7 cellular contexts compared by ENCODE assay signal in genomic region chr22:19290400-19291217, GRCh38. TPM values are rescaled to one million over a fixed set of nuclear protein-coding genes. Genes with fewer than 3 reads are reported as not detected.
DNase-seq lines count a peak whose midpoint lies in the region; ATAC-seq, FAIRE-seq and TF ChIP-seq lines count a peak whose summit lies in the region.

No MANE protein-coding gene starts in this region.

- FAIRE-seq in D721Med (lab: Jason Lieb, UNC): no peak

- TF ChIP-seq CTCF in GM13976 (IDR thresholded peaks at IDR 0.05; ENCODE audit: borderline replicate concordance, control extremely low read depth, extremely low read depth, insufficient read depth, missing control alignments): no peak
- no peak for TF ChIP-seq CTCF in D721Med (IDR thresholded peaks at IDR 0.05; ENCODE audit: insufficient read depth, missing control alignments)

- DNase-seq in GM13976 (ENCODE audit: low spot score) (peak; percentile 45), OCI-M1 (lab: John Stamatoyannopoulos, UW) (peak; percentile 29), ecto neural progenitor cell (ENCODE audit: low spot score) (peak; percentile 49), myocyte (ENCODE audit: low read depth) (peak; percentile 87), D721Med (ENCODE audit: insufficient read length, low spot score) (no peak)

- ATAC-seq in HG03439 (IDR thresholded peaks at IDR 0.05; ENCODE audit: unreplicated experiment) (no peak), GM21737 (IDR thresholded peaks at IDR 0.05; ENCODE audit: unreplicated experiment) (no peak)

- in situ Hi-C loops in GM13976 (cut with MboI; ENCODE audit: low sequenced_read_pairs, unreplicated experiment): loop anchor here (25.0 kb wide), 1 partner anchor 97 kb away; no protein-coding TSS in a partner anchor

RNA-seq across cellular contexts. Expression of gene CLTCL1, which starts 0.9 kb away (rescaled TPM):
- total RNA-seq in myocyte: 33.7 and 46.2 TPM in 2 replicates
- 71.8 TPM for polyA plus RNA-seq in myocyte (2012)
